13 cellular contexts compared by ENCODE assay signal in the genomic region with DNA sequence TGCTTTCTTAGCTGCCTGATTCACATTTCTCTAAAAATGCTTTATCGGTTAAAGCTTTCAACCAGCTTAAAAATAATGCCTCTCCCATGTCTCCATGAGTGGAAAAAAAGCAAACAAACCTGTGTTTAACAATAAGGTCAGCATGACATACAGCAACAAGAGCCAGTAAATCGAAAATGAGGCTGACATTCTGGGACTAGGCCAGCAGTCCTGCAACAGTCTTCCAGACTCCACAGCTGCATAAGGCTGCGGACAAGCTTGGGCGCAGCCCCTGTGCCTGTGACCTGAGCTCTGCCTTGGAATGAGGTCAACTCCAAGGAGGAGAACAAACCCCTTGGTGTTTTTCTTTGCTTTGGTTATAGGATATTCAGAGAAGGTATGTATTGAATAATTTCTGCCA.
DNase-seq lines count a peak whose midpoint lies in the region; ATAC-seq and TF ChIP-seq lines count a peak whose summit lies in the region.
"Had no signal": no experiment of that assay in that cellular context is flagged by ENCODE, and none has a peak within 500 bp of the region (broad histone marks: within the 10 kb centered on the region; RNA-seq: fewer than 3 reads in every experiment).

No MANE protein-coding gene starts in this region.

- TF ChIP-seq POLR2A in gastroesophageal sphincter (IDR thresholded peaks at IDR 0.05) = no peak

- no peaks in the 10 kb centered on the region for H3K36me3 Mint-ChIP-seq in WTC11

- H3K9me3 ChIP-seq in gastroesophageal sphincter (no peaks in the 10 kb centered on the region), neuron (ENCODE audit: low read length) (no peaks in the 10 kb centered on the region), MG63 (no peaks in the 10 kb centered on the region)

- ATAC-seq in WTC11 (peak; percentile 83), gastroesophageal sphincter (peak; percentile 70), GM21515 (IDR thresholded peaks at IDR 0.05; ENCODE audit: unreplicated experiment) (no peak)
- ATAC-seq: activated naive CD8-positive, alpha-beta T cell treated with anti-CD3 and anti-CD28 coated beads, Interleukin-2, amount 50 U/mL, for 24 hours had no signal

- H2AFZ ChIP-seq in neuron (ENCODE audit: low read depth, low read length) = peak overlapping the region; percentile 65

- 0 out of 2 replicates have a peak, but pooled peaks cover 2% of the 10 kb centered on the region for H3K4me1 Mint-ChIP-seq in WTC11
- H3K4me1 Mint-ChIP-seq: activated naive CD8-positive, alpha-beta T cell treated with anti-CD3 and anti-CD28 coated beads, Interleukin-2, amount 50 U/mL, for 24 hours had no signal

- WGBS in gastroesophageal sphincter (ENCODE audit: low coverage in 1 of 2), 2 donors = 35 to 54% methylated on average over 1 to 2 of the region's 4 CpGs

- no peaks in the 10 kb centered on the region for H3K4me1 ChIP-seq in gastroesophageal sphincter
- no peaks in the 10 kb centered on the region for H3K4me1 ChIP-seq in neuron (ENCODE audit: insufficient read depth, low read length)

- no peak overlapping the region for H3K4me3 ChIP-seq in gastroesophageal sphincter
- H3K4me3 ChIP-seq in neuron (ENCODE audit: low read length) = no peak overlapping the region
- H3K4me3 ChIP-seq in MG63 = no peak overlapping the region

- no peak for TF ChIP-seq CTCF in WTC11 (IDR thresholded peaks at IDR 0.05)
- no peak for TF ChIP-seq CTCF in gastroesophageal sphincter (IDR thresholded peaks at IDR 0.05)

- no peak for TF ChIP-seq EP300 in gastroesophageal sphincter (IDR thresholded peaks at IDR 0.05)

- H3K27me3 Mint-ChIP-seq in WTC11 (ENCODE audit: low read depth) = no peaks in the 10 kb centered on the region
- H3K27me3 Mint-ChIP-seq: activated naive CD8-positive, alpha-beta T cell treated with anti-CD3 and anti-CD28 coated beads, Interleukin-2, amount 50 U/mL, for 24 hours had no signal

- H3K4me3 Mint-ChIP-seq in WTC11 = no peak overlapping the region
- H3K4me3 Mint-ChIP-seq: activated naive CD8-positive, alpha-beta T cell treated with anti-CD3 and anti-CD28 coated beads, Interleukin-2, amount 50 U/mL, for 24 hours; T-helper 1 cell treated with Interleukin-12 subunit alpha and Interleukin-12 subunit beta and Interleukin-4 antibody, amounts not matched to agents 30 μg/mL and 1 μg/mL, for 36 hours had no signal

- POLR2A ChIA-PET in WTC11 (lab: Charles Lee) = no interaction called here

- CTCF ChIA-PET in WTC11 (lab: Charles Lee) = no interaction called here

- H3K36me3 ChIP-seq in gastroesophageal sphincter = no peaks in the 10 kb centered on the region
- H3K36me3 ChIP-seq in neuron (ENCODE audit: insufficient read depth, low read length) = no peaks in the 10 kb centered on the region
- H3K36me3 ChIP-seq in MG63 = no peaks in the 10 kb centered on the region

- peak overlapping the region; percentile 10; the same call in 1 of the 2 replicates for H3K27ac Mint-ChIP-seq in WTC11
- H3K27ac Mint-ChIP-seq: activated naive CD8-positive, alpha-beta T cell treated with anti-CD3 and anti-CD28 coated beads, Interleukin-2, amount 50 U/mL, for 24 hours; T-helper 1 cell treated with Interleukin-12 subunit alpha and Interleukin-12 subunit beta and Interleukin-4 antibody, amounts not matched to agents 30 μg/mL and 1 μg/mL, for 36 hours had no signal

- H3K27me3 ChIP-seq in gastroesophageal sphincter (no peaks in the 10 kb centered on the region), neuron (ENCODE audit: insufficient read depth, low read length) (no peaks in the 10 kb centered on the region), MG63 (no peaks in the 10 kb centered on the region)

- no peak overlapping the region for H3K27ac ChIP-seq in gastroesophageal sphincter

- H3K9me3 Mint-ChIP-seq in WTC11 = no peaks in the 10 kb centered on the region; the same call in 1 of the 2 replicates
- H3K9me3 Mint-ChIP-seq: activated naive CD8-positive, alpha-beta T cell treated with anti-CD3 and anti-CD28 coated beads, Interleukin-2, amount 50 U/mL, for 24 hours; T-helper 1 cell treated with Interleukin-12 subunit alpha and Interleukin-12 subunit beta and Interleukin-4 antibody, amounts not matched to agents 30 μg/mL and 1 μg/mL, for 36 hours had no signal

- DNase-seq in Ammon's horn (ENCODE audit: low spot score) = peak; percentile 3
- DNase-seq in WTC11 (ENCODE audit: low spot score) = peak; percentile 11
- no peak for DNase-seq in 8988T
- no peak for DNase-seq in activated T-cell treated with anti-CD3 and anti-CD28 coated beads for 4 hours
- DNase-seq in MG63 = no peak
- DNase-seq: activated CD8-positive, alpha-beta memory T cell treated with anti-CD3 and anti-CD28 coated beads for 24 hours; activated naive CD8-positive, alpha-beta T cell treated with anti-CD3 and anti-CD28 coated beads, Interleukin-2, amount 50 U/mL, for 24 hours; NCI-H1105 treated with DMSO at 0.1 percent for 48 hours; stimulated activated CD4-positive, alpha-beta T cell treated with anti-CD3 and anti-CD28 coated beads, Interleukin-4, amount 100 ng/mL, for 1 hour had no signal

TF ChIP-seq in WTC11, 78 proteins besides CTCF, POLR2A, EP300 and RAD21:
- TF ChIP-seq, protein P1, sequence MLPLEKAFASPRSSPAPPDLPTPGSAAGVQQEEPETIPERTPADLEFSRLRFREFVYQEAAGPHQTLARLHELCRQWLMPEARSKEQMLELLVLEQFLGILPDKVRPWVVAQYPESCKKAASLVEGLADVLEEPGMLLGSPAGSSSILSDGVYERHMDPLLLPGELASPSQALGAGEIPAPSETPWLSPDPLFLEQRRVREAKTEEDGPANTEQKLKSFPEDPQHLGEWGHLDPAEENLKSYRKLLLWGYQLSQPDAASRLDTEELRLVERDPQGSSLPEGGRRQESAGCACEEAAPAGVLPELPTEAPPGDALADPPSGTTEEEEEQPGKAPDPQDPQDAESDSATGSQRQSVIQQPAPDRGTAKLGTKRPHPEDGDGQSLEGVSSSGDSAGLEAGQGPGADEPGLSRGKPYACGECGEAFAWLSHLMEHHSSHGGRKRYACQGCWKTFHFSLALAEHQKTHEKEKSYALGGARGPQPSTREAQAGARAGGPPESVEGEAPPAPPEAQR (CRISPR knock-in tag; IDR thresholded peaks at IDR 0.05) = no peak
- TF ChIP-seq ZNF263 (CRISPR knock-in tag; IDR thresholded peaks at IDR 0.05; ENCODE audit: low read depth) = no peak
- no peak for TF ChIP-seq HMGA2 (CRISPR knock-in tag; IDR thresholded peaks at IDR 0.05)

Comparison
In these comparisons a context has a peak if more than half of its experiments do, and no peak if none do; other contexts are left out.
1. DNase-seq: peak in Ammon's horn (single experiment) and WTC11 (single experiment); none in 8988T (single experiment), activated T-cell treated with anti-CD3 and anti-CD28 coated beads for 4 hours (single experiment) and MG63 (single experiment).